ENCODE assay signal across 1 cellular context in the genomic region with DNA sequence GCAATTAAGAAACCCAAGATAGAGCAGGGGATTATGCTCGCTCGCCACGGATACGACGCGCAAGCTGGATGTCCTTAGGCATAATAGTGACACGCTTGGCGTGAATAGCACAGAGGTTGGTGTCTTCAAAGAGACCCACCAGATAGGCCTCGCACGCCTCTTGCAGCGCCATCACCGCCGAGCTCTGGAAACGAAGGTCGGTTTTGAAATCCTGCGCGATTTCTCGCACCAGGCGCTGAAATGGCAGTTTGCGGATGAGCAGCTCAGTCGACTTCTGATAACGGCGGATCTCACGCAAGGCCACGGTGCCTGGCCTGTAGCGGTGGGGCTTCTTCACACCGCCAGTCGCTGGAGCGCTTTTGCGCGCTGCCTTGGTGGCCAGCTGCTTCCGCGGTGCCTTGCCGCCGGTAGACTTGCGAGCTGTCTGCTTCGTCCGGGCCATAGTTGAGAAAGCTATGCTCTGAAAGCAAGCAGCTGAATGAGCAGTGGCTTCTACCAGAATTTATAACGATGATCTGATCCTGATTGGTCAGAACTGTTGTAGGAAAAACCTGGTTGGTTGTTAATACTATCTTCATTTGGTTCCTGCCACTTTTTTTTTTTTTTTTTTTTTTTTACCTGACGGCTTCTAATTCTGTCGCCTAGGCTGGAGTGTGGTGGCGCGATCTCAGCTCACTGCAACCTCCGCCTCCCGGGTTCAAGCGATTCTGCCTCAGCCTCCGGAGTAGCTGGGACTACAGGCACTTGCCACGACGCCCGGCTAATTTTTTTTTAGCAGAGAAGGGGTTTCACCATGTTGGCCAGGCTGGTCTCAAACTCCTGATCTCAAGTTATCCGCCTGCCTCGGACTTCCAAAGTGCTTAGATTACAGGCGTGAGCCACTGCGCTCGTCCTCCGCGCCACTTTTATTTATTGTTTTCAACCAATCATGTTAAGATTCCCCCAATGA.
A peak's percentile ranks its signal among the peaks of the same experiment; 100 is the strongest.
TF ChIP-seq lines count a peak whose summit lies in the region.

No MANE protein-coding gene starts in this region.

TF ChIP-seq in K562, 482 proteins besides CTCF, POLR2A, EP300 and RAD21 (continued from another document and continues in another):
- TF ChIP-seq, protein P1, sequence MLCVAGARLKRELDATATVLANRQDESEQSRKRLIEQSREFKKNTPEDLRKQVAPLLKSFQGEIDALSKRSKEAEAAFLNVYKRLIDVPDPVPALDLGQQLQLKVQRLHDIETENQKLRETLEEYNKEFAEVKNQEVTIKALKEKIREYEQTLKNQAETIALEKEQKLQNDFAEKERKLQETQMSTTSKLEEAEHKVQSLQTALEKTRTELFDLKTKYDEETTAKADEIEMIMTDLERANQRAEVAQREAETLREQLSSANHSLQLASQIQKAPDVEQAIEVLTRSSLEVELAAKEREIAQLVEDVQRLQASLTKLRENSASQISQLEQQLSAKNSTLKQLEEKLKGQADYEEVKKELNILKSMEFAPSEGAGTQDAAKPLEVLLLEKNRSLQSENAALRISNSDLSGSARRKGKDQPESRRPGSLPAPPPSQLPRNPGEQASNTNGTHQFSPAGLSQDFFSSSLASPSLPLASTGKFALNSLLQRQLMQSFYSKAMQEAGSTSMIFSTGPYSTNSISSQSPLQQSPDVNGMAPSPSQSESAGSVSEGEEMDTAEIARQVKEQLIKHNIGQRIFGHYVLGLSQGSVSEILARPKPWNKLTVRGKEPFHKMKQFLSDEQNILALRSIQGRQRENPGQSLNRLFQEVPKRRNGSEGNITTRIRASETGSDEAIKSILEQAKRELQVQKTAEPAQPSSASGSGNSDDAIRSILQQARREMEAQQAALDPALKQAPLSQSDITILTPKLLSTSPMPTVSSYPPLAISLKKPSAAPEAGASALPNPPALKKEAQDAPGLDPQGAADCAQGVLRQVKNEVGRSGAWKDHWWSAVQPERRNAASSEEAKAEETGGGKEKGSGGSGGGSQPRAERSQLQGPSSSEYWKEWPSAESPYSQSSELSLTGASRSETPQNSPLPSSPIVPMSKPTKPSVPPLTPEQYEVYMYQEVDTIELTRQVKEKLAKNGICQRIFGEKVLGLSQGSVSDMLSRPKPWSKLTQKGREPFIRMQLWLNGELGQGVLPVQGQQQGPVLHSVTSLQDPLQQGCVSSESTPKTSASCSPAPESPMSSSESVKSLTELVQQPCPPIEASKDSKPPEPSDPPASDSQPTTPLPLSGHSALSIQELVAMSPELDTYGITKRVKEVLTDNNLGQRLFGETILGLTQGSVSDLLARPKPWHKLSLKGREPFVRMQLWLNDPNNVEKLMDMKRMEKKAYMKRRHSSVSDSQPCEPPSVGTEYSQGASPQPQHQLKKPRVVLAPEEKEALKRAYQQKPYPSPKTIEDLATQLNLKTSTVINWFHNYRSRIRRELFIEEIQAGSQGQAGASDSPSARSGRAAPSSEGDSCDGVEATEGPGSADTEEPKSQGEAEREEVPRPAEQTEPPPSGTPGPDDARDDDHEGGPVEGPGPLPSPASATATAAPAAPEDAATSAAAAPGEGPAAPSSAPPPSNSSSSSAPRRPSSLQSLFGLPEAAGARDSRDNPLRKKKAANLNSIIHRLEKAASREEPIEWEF (CRISPR knock-in tag; IDR thresholded peaks at IDR 0.05) = 0 out of 2 replicates have a peak, but pooled peaks have one; percentile 46
- TF ChIP-seq TCF7 (IDR thresholded peaks at IDR 0.05; ENCODE audit: borderline replicate concordance) (peak; percentile 46; the same call in 1 of the 2 replicates), TEAD1 (CRISPR knock-in tag; IDR thresholded peaks at IDR 0.05) (no peak; a peak in 1 of 4 replicates), SMAD4 (CRISPR knock-in tag; conservative IDR thresholded peaks at IDR 0.05) (peak; percentile 69; the same call in 1 of the 2 replicates), SIN3A (IDR thresholded peaks at IDR 0.05; ENCODE audit: borderline replicate concordance in 2 of 2, control insufficient read depth in 1 of 2, low read depth in 2 of 2, low read length in 2 of 2) (0 out of 4 replicates have a peak, but pooled peaks of 1 of the 2 experiments have one; percentile 59), ELF1 (tag; IDR thresholded peaks at IDR 0.05) (peak; percentile 66; the same call in 1 of the 2 replicates), MTA1 (IDR thresholded peaks at IDR 0.05; ENCODE audit: borderline replicate concordance) (0 out of 2 replicates have a peak, but pooled peaks have one; percentile 26), OTX1 (CRISPR knock-in tag; IDR thresholded peaks at IDR 0.05) (peak; percentile 8; the same call in 1 of the 2 replicates), DMBX1 (CRISPR knock-in tag; IDR thresholded peaks at IDR 0.05; ENCODE audit: borderline replicate concordance) (peak; percentile 32; the same call in 1 of the 2 replicates), PML (IDR thresholded peaks at IDR 0.05; ENCODE audit: low read length) (peak; percentile 86), CSDE1 (IDR thresholded peaks at IDR 0.05) (peak in 1 of 2 experiments; percentile 65; a peak in 1 of 4 replicates), SP1 (CRISPR knock-in tag; IDR thresholded peaks at IDR 0.05) (peak; percentile 85), GTF2A2 (tag; IDR thresholded peaks at IDR 0.05) (peak; percentile 76), LARP7 (IDR thresholded peaks at IDR 0.05) (no peak)
- TF ChIP-seq, protein P2, sequence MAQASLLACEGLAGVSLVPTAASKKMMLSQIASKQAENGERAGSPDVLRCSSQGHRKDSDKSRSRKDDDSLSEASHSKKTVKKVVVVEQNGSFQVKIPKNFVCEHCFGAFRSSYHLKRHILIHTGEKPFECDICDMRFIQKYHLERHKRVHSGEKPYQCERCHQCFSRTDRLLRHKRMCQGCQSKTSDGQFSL (CRISPR knock-in tag; IDR thresholded peaks at IDR 0.05) = no peak
- TF ChIP-seq, protein P2 (tag; IDR thresholded peaks at IDR 0.05) = no peak
- TF ChIP-seq, protein P3, sequence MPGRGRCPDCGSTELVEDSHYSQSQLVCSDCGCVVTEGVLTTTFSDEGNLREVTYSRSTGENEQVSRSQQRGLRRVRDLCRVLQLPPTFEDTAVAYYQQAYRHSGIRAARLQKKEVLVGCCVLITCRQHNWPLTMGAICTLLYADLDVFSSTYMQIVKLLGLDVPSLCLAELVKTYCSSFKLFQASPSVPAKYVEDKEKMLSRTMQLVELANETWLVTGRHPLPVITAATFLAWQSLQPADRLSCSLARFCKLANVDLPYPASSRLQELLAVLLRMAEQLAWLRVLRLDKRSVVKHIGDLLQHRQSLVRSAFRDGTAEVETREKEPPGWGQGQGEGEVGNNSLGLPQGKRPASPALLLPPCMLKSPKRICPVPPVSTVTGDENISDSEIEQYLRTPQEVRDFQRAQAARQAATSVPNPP (IDR thresholded peaks at IDR 0.05; ENCODE audit: borderline replicate concordance, insufficient read depth, insufficient read length) = no peak
- TF ChIP-seq, protein P4, sequence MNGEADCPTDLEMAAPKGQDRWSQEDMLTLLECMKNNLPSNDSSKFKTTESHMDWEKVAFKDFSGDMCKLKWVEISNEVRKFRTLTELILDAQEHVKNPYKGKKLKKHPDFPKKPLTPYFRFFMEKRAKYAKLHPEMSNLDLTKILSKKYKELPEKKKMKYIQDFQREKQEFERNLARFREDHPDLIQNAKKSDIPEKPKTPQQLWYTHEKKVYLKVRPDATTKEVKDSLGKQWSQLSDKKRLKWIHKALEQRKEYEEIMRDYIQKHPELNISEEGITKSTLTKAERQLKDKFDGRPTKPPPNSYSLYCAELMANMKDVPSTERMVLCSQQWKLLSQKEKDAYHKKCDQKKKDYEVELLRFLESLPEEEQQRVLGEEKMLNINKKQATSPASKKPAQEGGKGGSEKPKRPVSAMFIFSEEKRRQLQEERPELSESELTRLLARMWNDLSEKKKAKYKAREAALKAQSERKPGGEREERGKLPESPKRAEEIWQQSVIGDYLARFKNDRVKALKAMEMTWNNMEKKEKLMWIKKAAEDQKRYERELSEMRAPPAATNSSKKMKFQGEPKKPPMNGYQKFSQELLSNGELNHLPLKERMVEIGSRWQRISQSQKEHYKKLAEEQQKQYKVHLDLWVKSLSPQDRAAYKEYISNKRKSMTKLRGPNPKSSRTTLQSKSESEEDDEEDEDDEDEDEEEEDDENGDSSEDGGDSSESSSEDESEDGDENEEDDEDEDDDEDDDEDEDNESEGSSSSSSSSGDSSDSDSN (IDR thresholded peaks at IDR 0.05; ENCODE audit: borderline replicate concordance in 1 of 2, low read depth in 2 of 2, low read length in 2 of 2) = no peak
- TF ChIP-seq, protein P5, sequence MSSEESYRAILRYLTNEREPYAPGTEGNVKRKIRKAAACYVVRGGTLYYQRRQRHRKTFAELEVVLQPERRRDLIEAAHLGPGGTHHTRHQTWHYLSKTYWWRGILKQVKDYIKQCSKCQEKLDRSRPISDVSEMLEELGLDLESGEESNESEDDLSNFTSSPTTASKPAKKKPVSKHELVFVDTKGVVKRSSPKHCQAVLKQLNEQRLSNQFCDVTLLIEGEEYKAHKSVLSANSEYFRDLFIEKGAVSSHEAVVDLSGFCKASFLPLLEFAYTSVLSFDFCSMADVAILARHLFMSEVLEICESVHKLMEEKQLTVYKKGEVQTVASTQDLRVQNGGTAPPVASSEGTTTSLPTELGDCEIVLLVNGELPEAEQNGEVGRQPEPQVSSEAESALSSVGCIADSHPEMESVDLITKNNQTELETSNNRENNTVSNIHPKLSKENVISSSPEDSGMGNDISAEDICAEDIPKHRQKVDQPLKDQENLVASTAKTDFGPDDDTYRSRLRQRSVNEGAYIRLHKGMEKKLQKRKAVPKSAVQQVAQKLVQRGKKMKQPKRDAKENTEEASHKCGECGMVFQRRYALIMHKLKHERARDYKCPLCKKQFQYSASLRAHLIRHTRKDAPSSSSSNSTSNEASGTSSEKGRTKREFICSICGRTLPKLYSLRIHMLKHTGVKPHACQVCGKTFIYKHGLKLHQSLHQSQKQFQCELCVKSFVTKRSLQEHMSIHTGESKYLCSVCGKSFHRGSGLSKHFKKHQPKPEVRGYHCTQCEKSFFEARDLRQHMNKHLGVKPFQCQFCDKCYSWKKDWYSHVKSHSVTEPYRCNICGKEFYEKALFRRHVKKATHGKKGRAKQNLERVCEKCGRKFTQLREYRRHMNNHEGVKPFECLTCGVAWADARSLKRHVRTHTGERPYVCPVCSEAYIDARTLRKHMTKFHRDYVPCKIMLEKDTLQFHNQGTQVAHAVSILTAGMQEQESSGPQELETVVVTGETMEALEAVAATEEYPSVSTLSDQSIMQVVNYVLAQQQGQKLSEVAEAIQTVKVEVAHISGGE (CRISPR knock-in tag; IDR thresholded peaks at IDR 0.05) = peak in 1 of 3 experiments; percentile 14; a peak in 1 of 6 replicates
- TF ChIP-seq, protein P6, sequence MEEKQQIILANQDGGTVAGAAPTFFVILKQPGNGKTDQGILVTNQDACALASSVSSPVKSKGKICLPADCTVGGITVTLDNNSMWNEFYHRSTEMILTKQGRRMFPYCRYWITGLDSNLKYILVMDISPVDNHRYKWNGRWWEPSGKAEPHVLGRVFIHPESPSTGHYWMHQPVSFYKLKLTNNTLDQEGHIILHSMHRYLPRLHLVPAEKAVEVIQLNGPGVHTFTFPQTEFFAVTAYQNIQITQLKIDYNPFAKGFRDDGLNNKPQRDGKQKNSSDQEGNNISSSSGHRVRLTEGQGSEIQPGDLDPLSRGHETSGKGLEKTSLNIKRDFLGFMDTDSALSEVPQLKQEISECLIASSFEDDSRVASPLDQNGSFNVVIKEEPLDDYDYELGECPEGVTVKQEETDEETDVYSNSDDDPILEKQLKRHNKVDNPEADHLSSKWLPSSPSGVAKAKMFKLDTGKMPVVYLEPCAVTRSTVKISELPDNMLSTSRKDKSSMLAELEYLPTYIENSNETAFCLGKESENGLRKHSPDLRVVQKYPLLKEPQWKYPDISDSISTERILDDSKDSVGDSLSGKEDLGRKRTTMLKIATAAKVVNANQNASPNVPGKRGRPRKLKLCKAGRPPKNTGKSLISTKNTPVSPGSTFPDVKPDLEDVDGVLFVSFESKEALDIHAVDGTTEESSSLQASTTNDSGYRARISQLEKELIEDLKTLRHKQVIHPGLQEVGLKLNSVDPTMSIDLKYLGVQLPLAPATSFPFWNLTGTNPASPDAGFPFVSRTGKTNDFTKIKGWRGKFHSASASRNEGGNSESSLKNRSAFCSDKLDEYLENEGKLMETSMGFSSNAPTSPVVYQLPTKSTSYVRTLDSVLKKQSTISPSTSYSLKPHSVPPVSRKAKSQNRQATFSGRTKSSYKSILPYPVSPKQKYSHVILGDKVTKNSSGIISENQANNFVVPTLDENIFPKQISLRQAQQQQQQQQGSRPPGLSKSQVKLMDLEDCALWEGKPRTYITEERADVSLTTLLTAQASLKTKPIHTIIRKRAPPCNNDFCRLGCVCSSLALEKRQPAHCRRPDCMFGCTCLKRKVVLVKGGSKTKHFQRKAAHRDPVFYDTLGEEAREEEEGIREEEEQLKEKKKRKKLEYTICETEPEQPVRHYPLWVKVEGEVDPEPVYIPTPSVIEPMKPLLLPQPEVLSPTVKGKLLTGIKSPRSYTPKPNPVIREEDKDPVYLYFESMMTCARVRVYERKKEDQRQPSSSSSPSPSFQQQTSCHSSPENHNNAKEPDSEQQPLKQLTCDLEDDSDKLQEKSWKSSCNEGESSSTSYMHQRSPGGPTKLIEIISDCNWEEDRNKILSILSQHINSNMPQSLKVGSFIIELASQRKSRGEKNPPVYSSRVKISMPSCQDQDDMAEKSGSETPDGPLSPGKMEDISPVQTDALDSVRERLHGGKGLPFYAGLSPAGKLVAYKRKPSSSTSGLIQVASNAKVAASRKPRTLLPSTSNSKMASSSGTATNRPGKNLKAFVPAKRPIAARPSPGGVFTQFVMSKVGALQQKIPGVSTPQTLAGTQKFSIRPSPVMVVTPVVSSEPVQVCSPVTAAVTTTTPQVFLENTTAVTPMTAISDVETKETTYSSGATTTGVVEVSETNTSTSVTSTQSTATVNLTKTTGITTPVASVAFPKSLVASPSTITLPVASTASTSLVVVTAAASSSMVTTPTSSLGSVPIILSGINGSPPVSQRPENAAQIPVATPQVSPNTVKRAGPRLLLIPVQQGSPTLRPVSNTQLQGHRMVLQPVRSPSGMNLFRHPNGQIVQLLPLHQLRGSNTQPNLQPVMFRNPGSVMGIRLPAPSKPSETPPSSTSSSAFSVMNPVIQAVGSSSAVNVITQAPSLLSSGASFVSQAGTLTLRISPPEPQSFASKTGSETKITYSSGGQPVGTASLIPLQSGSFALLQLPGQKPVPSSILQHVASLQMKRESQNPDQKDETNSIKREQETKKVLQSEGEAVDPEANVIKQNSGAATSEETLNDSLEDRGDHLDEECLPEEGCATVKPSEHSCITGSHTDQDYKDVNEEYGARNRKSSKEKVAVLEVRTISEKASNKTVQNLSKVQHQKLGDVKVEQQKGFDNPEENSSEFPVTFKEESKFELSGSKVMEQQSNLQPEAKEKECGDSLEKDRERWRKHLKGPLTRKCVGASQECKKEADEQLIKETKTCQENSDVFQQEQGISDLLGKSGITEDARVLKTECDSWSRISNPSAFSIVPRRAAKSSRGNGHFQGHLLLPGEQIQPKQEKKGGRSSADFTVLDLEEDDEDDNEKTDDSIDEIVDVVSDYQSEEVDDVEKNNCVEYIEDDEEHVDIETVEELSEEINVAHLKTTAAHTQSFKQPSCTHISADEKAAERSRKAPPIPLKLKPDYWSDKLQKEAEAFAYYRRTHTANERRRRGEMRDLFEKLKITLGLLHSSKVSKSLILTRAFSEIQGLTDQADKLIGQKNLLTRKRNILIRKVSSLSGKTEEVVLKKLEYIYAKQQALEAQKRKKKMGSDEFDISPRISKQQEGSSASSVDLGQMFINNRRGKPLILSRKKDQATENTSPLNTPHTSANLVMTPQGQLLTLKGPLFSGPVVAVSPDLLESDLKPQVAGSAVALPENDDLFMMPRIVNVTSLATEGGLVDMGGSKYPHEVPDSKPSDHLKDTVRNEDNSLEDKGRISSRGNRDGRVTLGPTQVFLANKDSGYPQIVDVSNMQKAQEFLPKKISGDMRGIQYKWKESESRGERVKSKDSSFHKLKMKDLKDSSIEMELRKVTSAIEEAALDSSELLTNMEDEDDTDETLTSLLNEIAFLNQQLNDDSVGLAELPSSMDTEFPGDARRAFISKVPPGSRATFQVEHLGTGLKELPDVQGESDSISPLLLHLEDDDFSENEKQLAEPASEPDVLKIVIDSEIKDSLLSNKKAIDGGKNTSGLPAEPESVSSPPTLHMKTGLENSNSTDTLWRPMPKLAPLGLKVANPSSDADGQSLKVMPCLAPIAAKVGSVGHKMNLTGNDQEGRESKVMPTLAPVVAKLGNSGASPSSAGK (IDR thresholded peaks at IDR 0.05) = peak; percentile 95
